ENCODE assay signal across 9 cellular contexts in the genomic region with DNA sequence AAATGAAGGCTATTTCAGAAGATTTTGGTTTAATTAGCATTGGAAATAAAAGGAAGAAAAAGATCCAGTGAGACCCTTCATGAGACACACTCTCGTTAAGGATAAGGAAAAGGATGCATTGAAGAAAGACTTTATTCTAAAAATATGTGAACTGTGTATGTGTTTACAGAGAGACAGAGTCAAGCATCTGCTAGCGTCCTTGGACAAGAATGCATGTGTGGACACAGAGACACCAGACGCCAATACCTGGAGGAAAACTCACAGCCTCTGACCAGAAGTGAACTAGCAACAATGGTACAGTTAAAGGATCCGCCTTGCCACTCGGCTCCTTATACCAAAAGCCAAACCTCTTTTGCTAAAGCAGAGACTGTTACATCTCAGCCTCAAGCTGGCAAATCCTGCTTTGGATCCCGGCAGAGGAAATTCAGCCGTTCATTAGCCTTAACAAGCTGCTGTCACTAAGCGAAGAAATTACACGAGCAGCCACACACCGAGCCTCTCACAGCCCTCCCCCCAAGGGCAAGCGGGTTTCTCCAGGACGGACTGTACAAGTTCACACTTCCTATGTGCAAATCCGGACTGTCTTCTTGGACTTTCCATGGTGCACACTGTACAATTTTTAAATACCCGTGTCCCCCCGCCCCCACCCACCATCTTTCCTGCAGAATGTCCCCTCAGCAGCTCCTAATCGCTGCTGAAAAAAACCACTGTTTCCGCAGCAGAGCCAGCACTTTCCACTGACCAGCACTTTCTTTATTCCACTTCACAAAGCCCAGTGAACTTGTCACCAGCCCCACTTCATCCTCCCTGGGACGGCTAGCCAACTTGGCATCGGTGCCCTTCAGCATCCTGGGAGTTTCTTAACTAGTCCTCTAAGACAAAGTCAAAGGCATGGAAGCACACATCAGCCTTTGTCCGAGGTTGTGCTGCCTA. TPM values are rescaled to one million over a fixed set of nuclear protein-coding genes. Genes with fewer than 3 reads are reported as not detected.
A peak's percentile ranks its signal among the peaks of the same experiment; 100 is the strongest.
DNase-seq lines count a peak whose midpoint lies in the region; ATAC-seq and TF ChIP-seq lines count a peak whose summit lies in the region.
"Had no signal": no experiment of that assay in that cellular context is flagged by ENCODE, and none has a peak within 500 bp of the region (broad histone marks: within the 10 kb centered on the region; RNA-seq: fewer than 3 reads in every experiment).

No MANE protein-coding gene starts in this region.

- H3K9ac ChIP-seq in skeletal muscle satellite cell (ENCODE audit: low read depth, low read length) = peak overlapping the region; percentile 98

- H3K36me3 ChIP-seq in skeletal muscle satellite cell (ENCODE audit: insufficient read depth, low read length) = peaks cover 12% of the 10 kb centered on the region
- H3K36me3 ChIP-seq: BLaER1 treated with 17β-estradiol and CSF1 and Interleukin-3, amounts not matched to agents 10 nM and 100 nM had no signal

- no peak for ATAC-seq in HG03159 (IDR thresholded peaks at IDR 0.05; ENCODE audit: unreplicated experiment)

- peak overlapping the region; percentile 83 to 96 for H3K4me3 ChIP-seq in cardiac fibroblast (replicated peaks in 1 of 2; ENCODE audit: low read depth in 2 of 2, low read length in 2 of 2)
- H3K4me3 ChIP-seq in skeletal muscle satellite cell (ENCODE audit: low read length) = peak overlapping the region; percentile 81
- H3K4me3 ChIP-seq: BLaER1 treated with 17β-estradiol and CSF1 and Interleukin-3, amounts not matched to agents 10 nM and 100 nM had no signal

- no peaks in the 10 kb centered on the region for H3K27me3 ChIP-seq in skeletal muscle satellite cell (ENCODE audit: control insufficient read depth, insufficient read depth, low read length)

- H3K4me2 ChIP-seq in skeletal muscle satellite cell (ENCODE audit: low read length) = peak overlapping the region; percentile 84

- H3K4me1 ChIP-seq in skeletal muscle satellite cell (ENCODE audit: control insufficient read depth, insufficient read depth, low read length) = peaks cover 50% of the 10 kb centered on the region

- no peaks in the 10 kb centered on the region for H3K9me3 ChIP-seq in skeletal muscle satellite cell (replicated peaks; ENCODE audit: low read length)

- DNase-seq in NCI-H1417 (lab: John Stamatoyannopoulos, UW) = peak; percentile 11 to 82 (median 71)
- no peak for DNase-seq in NCI-H1417 treated with DMSO at 0.1 percent for 48 hours (lab: John Stamatoyannopoulos, UW)
- peak; percentile 50 for DNase-seq in NCI-H82 treated with DMSO at 0.1 percent for 48 hours (lab: John Stamatoyannopoulos, UW; ENCODE audit: unreplicated experiment)
- DNase-seq in cardiac fibroblast (ENCODE audit: low read depth in 2 of 2) = peak; percentile 72 to 77
- DNase-seq in islet precursor cell = peak; percentile 85
- no peak for DNase-seq in activated CD4-positive, CD25-positive, alpha-beta regulatory T cell (lab: John Stamatoyannopoulos, UW)

- no peak for TF ChIP-seq CTCF in cardiac fibroblast (IDR thresholded peaks at IDR 0.05; ENCODE audit: low read depth, low read length)

RNA-seq across cellular contexts. Expression of a gene that starts 1.7 kb away (rescaled TPM):
- 23.1 and 25.1 TPM in 2 replicates for total RNA-seq in skeletal muscle satellite cell (2012; rRNA removed)

Comparison
In these comparisons a context has a peak if more than half of its experiments do, and no peak if none do; other contexts are left out.
1. DNase-seq: peak in NCI-H1417 (3 of 3), NCI-H82 treated with DMSO at 0.1 percent for 48 hours (single experiment), cardiac fibroblast (2 of 2) and islet precursor cell (single experiment); none in NCI-H1417 treated with DMSO at 0.1 percent for 48 hours (single experiment) and activated CD4-positive, CD25-positive, alpha-beta regulatory T cell (0 of 4).